In the genomic region with DNA sequence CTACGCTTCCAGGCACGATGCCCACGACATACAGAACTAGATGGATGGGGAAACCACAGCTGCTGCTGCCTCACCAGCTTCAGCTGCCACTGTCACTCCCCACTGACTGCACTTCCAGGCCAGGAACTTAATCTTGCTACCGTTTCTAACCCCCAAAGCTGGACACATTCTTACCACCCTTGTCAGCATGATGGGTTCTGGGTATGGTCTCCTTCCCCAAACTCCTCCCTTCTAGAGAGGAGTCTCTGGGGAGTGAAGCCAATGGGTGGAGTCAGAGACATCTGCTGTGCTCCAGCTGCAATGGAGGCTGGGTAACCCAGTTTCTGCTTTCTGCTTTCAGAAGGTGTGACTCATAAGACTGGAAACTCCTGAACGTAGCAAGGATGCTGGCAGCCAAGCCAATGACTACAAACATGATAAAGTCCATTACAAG, we compare ENCODE assay signal across 8 cellular contexts.
DNase-seq lines count a peak whose midpoint lies in the region; ATAC-seq and TF ChIP-seq lines count a peak whose summit lies in the region.

No MANE protein-coding gene starts in this region.

- H3K4me3 ChIP-seq in BLaER1, result no peak overlapping the region
- H3K4me3 ChIP-seq in SJCRH30, result no peak overlapping the region
- no peak overlapping the region for H3K4me3 ChIP-seq in heart left ventricle
- no peak overlapping the region for H3K4me3 ChIP-seq in stomach smooth muscle (ENCODE audit: low read length in 2 of 2)

- DNase-seq in SJCRH30 (peak; percentile 96 to 98), heart left ventricle (peak in 2 of 5 donors; percentile 60 to 67), NCI-H510A (lab: John Stamatoyannopoulos, UW) (no peak)
- DNase-seq in activated naive CD4-positive, alpha-beta T cell treated with anti-CD3 and anti-CD28 coated beads, Interleukin-2, amount 50 U/mL, for 16 hours, result no peak

- H3K4me2 ChIP-seq in BLaER1, result peak overlapping the region; percentile 42

- intact Hi-C loops in heart left ventricle (cut with DNase I), result no loop called here

- H3K27ac ChIP-seq in BLaER1 (0 out of 2 replicates have a peak overlapping the region, but pooled peaks have one; percentile 41), SJCRH30 (peak overlapping the region; percentile 97), heart left ventricle (peak overlapping the region in 1 of 12 donors; percentile 28), stomach smooth muscle (ENCODE audit: low read length) (peak overlapping the region; percentile 11)

- H3K9me3 ChIP-seq in BLaER1, result no peaks in the 10 kb centered on the region
- H3K9me3 ChIP-seq in SJCRH30 (replicated peaks), result no peaks in the 10 kb centered on the region
- H3K9me3 ChIP-seq in heart left ventricle, result no peaks in the 10 kb centered on the region
- no peaks in the 10 kb centered on the region for H3K9me3 ChIP-seq in stomach smooth muscle (ENCODE audit: control insufficient read depth in 2 of 2, low read length in 2 of 2)

- WGBS in heart left ventricle, 4 donors, result 59 to 71% (median 69%) methylated on average over 5 of the region's 5 CpGs

- H3K27me3 ChIP-seq in BLaER1, result no peaks in the 10 kb centered on the region
- no peaks in the 10 kb centered on the region for H3K27me3 ChIP-seq in SJCRH30
- H3K27me3 ChIP-seq in heart left ventricle, result peaks cover 0 to 8% (median 0%) of the 10 kb centered on the region in 9 donors
- peaks cover 0 to 3% of the 10 kb centered on the region in 2 donors for H3K27me3 ChIP-seq in stomach smooth muscle (ENCODE audit: control insufficient read depth in 1 of 2, insufficient read depth in 2 of 2, low read length in 2 of 2)

- H3K36me3 ChIP-seq in BLaER1 (no peaks in the 10 kb centered on the region), SJCRH30 (no peaks in the 10 kb centered on the region), heart left ventricle (no peaks in the 10 kb centered on the region), stomach smooth muscle (ENCODE audit: control insufficient read depth in 2 of 2, insufficient read depth in 2 of 2, low read length in 2 of 2) (no peaks in the 10 kb centered on the region)

- H3K9ac ChIP-seq in BLaER1 (no peak overlapping the region), stomach smooth muscle (ENCODE audit: low read length in 2 of 2) (no peak overlapping the region)

- TF ChIP-seq CTCF in heart left ventricle (IDR thresholded peaks at IDR 0.05), result no peak

- H3K4me1 ChIP-seq in BLaER1, result peaks cover 49% of the 10 kb centered on the region
- H3K4me1 ChIP-seq in SJCRH30, result peaks cover 56% of the 10 kb centered on the region
- peaks cover 0 to 15% (median 0%) of the 10 kb centered on the region in 12 donors for H3K4me1 ChIP-seq in heart left ventricle
- peaks cover 9% of the 10 kb centered on the region for H3K4me1 ChIP-seq in stomach smooth muscle (ENCODE audit: control insufficient read depth, insufficient read depth, low read length)

- ATAC-seq in GM19023 (IDR thresholded peaks at IDR 0.05; ENCODE audit: unreplicated experiment) (peak; percentile 76), HG03103 (IDR thresholded peaks at IDR 0.05; ENCODE audit: low read depth, unreplicated experiment) (peak; percentile 83), heart left ventricle (peak; percentile 36 to 91 (median 80))

- no peak for TF ChIP-seq POLR2A in heart left ventricle (IDR thresholded peaks at IDR 0.05)

- no peaks in the 10 kb centered on the region for H4K20me1 ChIP-seq in BLaER1

Comparison
In these comparisons a context has a peak if more than half of its experiments do, and no peak if none do; other contexts are left out.
1. DNase-seq: peak in SJCRH30 (2 of 2); none in NCI-H510A (single experiment) and activated naive CD4-positive, alpha-beta T cell treated with anti-CD3 and anti-CD28 coated beads, Interleukin-2, amount 50 U/mL, for 16 hours (single experiment).
2. Peak in every context shown above with its lines, with median percentiles within 50 percentile points of each other: ATAC-seq.